In genomic region chr2:60974652-60975051, GRCh38 we compare ENCODE assay signal across 14 cellular contexts. TPM values are rescaled to one million over a fixed set of nuclear protein-coding genes. Genes with fewer than 3 reads are reported as not detected.
A peak's percentile ranks its signal among the peaks of the same experiment; 100 is the strongest.
DNase-seq lines count a peak whose midpoint lies in the region; ATAC-seq and TF ChIP-seq lines count a peak whose summit lies in the region.
"Had no signal": no experiment of that assay in that cellular context is flagged by ENCODE, and none has a peak within 500 bp of the region (broad histone marks: within the 10 kb centered on the region; RNA-seq: fewer than 3 reads in every experiment).

No MANE protein-coding gene starts in this region.

- H3K4me2 ChIP-seq in DOHH2 (ENCODE audit: low read length) = peak overlapping the region; percentile 98
- peak overlapping the region; percentile 76 for H3K4me2 ChIP-seq in SU-DHL-6 (ENCODE audit: low read depth, low read length, poor library complexity, severe bottlenecking)

- no peaks in the 10 kb centered on the region for H3K27me3 Mint-ChIP-seq in stimulated activated memory B cell treated with anti-CD40 and anti-IgM and Interleukin-4, amounts not matched to agents 10 μg/mL and 1 μg/mL and 100 μg/mL, for 72 hours
- H3K27me3 Mint-ChIP-seq: CD4-positive, alpha-beta T cell had no signal

- H3K36me3 Mint-ChIP-seq in stimulated activated memory B cell treated with anti-CD40 and anti-IgM and Interleukin-4, amounts not matched to agents 10 μg/mL and 1 μg/mL and 100 μg/mL, for 72 hours = peaks cover 13% of the 10 kb centered on the region

- H3K79me2 ChIP-seq in DOHH2 (ENCODE audit: control insufficient read depth, low read length) = peaks cover 33% of the 10 kb centered on the region
- H3K79me2 ChIP-seq in SU-DHL-6 (ENCODE audit: insufficient read depth, low read length) = peaks cover 7% of the 10 kb centered on the region; the same call in 1 of the 2 replicates

- peaks cover 3% of the 10 kb centered on the region for H3K9me3 Mint-ChIP-seq in stimulated activated memory B cell treated with anti-CD40 and anti-IgM and Interleukin-4, amounts not matched to agents 10 μg/mL and 1 μg/mL and 100 μg/mL, for 72 hours
- H3K9me3 Mint-ChIP-seq: CD4-positive, alpha-beta T cell had no signal

- H3K27me3 ChIP-seq in DOHH2 (ENCODE audit: control insufficient read depth, low read length) = no peaks in the 10 kb centered on the region
- H3K27me3 ChIP-seq in SU-DHL-6 (ENCODE audit: low read length) = no peaks in the 10 kb centered on the region

- H3K4me3 ChIP-seq in DOHH2 (ENCODE audit: low read length) (peak overlapping the region; percentile 77), SU-DHL-6 (ENCODE audit: insufficient read depth, low read length, poor library complexity, severe bottlenecking) (no peak overlapping the region)
- H3K4me3 ChIP-seq: HAP-1 had no signal

- H3K9me2 ChIP-seq in DOHH2 (replicated peaks; ENCODE audit: control insufficient read depth, low read length) = no peaks in the 10 kb centered on the region
- no peaks in the 10 kb centered on the region for H3K9me2 ChIP-seq in SU-DHL-6 (replicated peaks; ENCODE audit: insufficient read depth, low read length)

- no peak overlapping the region for H2AFZ ChIP-seq in SU-DHL-6 (ENCODE audit: low read depth, low read length, severe bottlenecking)

- H3F3A ChIP-seq in DOHH2 (ENCODE audit: control insufficient read depth, insufficient read depth) (peaks cover 51% of the 10 kb centered on the region), SU-DHL-6 (ENCODE audit: insufficient read depth) (peaks cover 69% of the 10 kb centered on the region)

- H4K20me1 ChIP-seq in DOHH2 (ENCODE audit: control insufficient read depth, insufficient read depth, low read depth, low read length) (no peaks in the 10 kb centered on the region), SU-DHL-6 (ENCODE audit: low read depth, low read length) (no peaks in the 10 kb centered on the region)

- peaks cover 96% of the 10 kb centered on the region for H3K4me1 ChIP-seq in DOHH2 (ENCODE audit: control insufficient read depth, low read length)
- H3K4me1 ChIP-seq: HAP-1 had no signal

- no peaks in the 10 kb centered on the region for H3K9me3 ChIP-seq in DOHH2 (ENCODE audit: control insufficient read depth, insufficient read depth, low read length)
- H3K9me3 ChIP-seq in SU-DHL-6 (ENCODE audit: insufficient read depth, low read length) = no peaks in the 10 kb centered on the region
- H3K9me3 ChIP-seq: HAP-1 had no signal

- peak overlapping the region; percentile 93 for H3K27ac ChIP-seq in DOHH2 (ENCODE audit: low read depth, low read length)
- peak overlapping the region; percentile 96 for H3K27ac ChIP-seq in SU-DHL-6 (ENCODE audit: low read depth, low read length)

- peaks cover 84% of the 10 kb centered on the region for H3K4me1 Mint-ChIP-seq in stimulated activated memory B cell treated with anti-CD40 and anti-IgM and Interleukin-4, amounts not matched to agents 10 μg/mL and 1 μg/mL and 100 μg/mL, for 72 hours

- ATAC-seq in esophagus mucosa = peak; percentile 15
- no peak for ATAC-seq in stimulated activated memory B cell treated with anti-CD40 and anti-IgM and Interleukin-4, amounts not matched to agents 10 μg/mL and 1 μg/mL and 100 μg/mL, for 72 hours

- peak overlapping the region; percentile 54 for H3K27ac Mint-ChIP-seq in stimulated activated memory B cell treated with anti-CD40 and anti-IgM and Interleukin-4, amounts not matched to agents 10 μg/mL and 1 μg/mL and 100 μg/mL, for 72 hours
- H3K27ac Mint-ChIP-seq: CD4-positive, alpha-beta T cell had no signal

- DNase-seq in NCI-H510A treated with DMSO at 0.1 percent for 48 hours (lab: John Stamatoyannopoulos, UW) (no peak), NCI-H1436 treated with DMSO at 0.1 percent for 48 hours (lab: John Stamatoyannopoulos, UW) (no peak), inferior parietal cortex (ENCODE audit: extremely low spot score) (no peak)
- DNase-seq: ACHN; C1 segment of cervical spinal cord; Calu3; CD4-positive, alpha-beta T cell; DMS 273 treated with DMSO at 0.1 percent for 48 hours; GOT3 had no signal

- TF ChIP-seq CTCF in DOHH2 (IDR thresholded peaks at IDR 0.05; ENCODE audit: low read depth, low read length, poor library complexity, severe bottlenecking) = no peak
- no peak for TF ChIP-seq CTCF in SU-DHL-6 (IDR thresholded peaks at IDR 0.05; ENCODE audit: insufficient read depth, low read length, poor library complexity, severe bottlenecking)

- no peak overlapping the region; the same call in 1 of the 2 replicates for H3K9ac ChIP-seq in SU-DHL-6 (ENCODE audit: low read length)

- no peak overlapping the region for H3K4me3 Mint-ChIP-seq in stimulated activated memory B cell treated with anti-CD40 and anti-IgM and Interleukin-4, amounts not matched to agents 10 μg/mL and 1 μg/mL and 100 μg/mL, for 72 hours
- H3K4me3 Mint-ChIP-seq: CD4-positive, alpha-beta T cell had no signal

- H3K36me3 ChIP-seq in DOHH2 (ENCODE audit: control insufficient read depth, low read length) (peaks cover 7% of the 10 kb centered on the region), SU-DHL-6 (ENCODE audit: low read length) (no peaks in the 10 kb centered on the region)
- H3K36me3 ChIP-seq: HAP-1 had no signal

RNA-seq across cellular contexts. Expression of gene PEX13, which starts 42.9 kb away (rescaled TPM):
- 20.4 TPM for total RNA-seq in esophagus mucosa

RNA-seq across cellular contexts. Expression of gene PUS10, which starts 43.4 kb away (rescaled TPM):
- total RNA-seq in esophagus mucosa = 3.4 TPM
